In genomic region chr1:19288324-19289241, GRCh38 we compare ENCODE assay signal across 8 cellular contexts. TPM values are rescaled to one million over a fixed set of nuclear protein-coding genes. Genes with fewer than 3 reads are reported as not detected.
A peak's percentile ranks its signal among the peaks of the same experiment; 100 is the strongest.
DNase-seq lines count a peak whose midpoint lies in the region; ATAC-seq, FAIRE-seq and TF ChIP-seq lines count a peak whose summit lies in the region.
"Not testable (repeated sequence)": the region's sequence is repeated elsewhere in the genome, so short reads cannot be mapped to it uniquely, and the experiment has no call there.

Gene AKR7A3 (minus strand): TSS chr1:19288770. CDS start chr1:19288709, 61 bp downstream.

- H3K4me1 Mint-ChIP-seq in Calu3 (ENCODE audit: low read depth, unreplicated experiment): peaks cover 22% of the 10 kb centered on the region
- not testable (repeated sequence) for H3K4me1 Mint-ChIP-seq in astrocyte (ENCODE audit: low read depth, unreplicated experiment)

- WGBS in lower leg skin, 2 donors: 15 to 21% methylated on average over 34 to 54 of the region's 82 CpGs

- H3K36me3 ChIP-seq in astrocyte (ENCODE audit: insufficient read depth, low read length); gastrocnemius medialis: not testable (repeated sequence)

- H3K9me3 Mint-ChIP-seq in Calu3 (ENCODE audit: low read depth, unreplicated experiment); astrocyte (ENCODE audit: unreplicated experiment): not testable (repeated sequence)

- H3K27ac Mint-ChIP-seq in Calu3 (ENCODE audit: unreplicated experiment); astrocyte (ENCODE audit: unreplicated experiment): not testable (repeated sequence)

- FAIRE-seq in astrocyte (lab: Jason Lieb, UNC): not testable (repeated sequence)

- peak; percentile 49 for DNase-seq in Calu3
- DNase-seq in NCI-H82 (lab: John Stamatoyannopoulos, UW): peak; percentile 42
- DNase-seq in activated CD4-positive, alpha-beta T cell treated with anti-CD3 and anti-CD28 coated beads, Interleukin-2, amount 50 U/mL, for 4 hours: peak; percentile 44 to 50
- peak; percentile 4 for DNase-seq in astrocyte (ENCODE audit: low read depth)
- peak; percentile 16 for DNase-seq in fibroblast of pulmonary artery (ENCODE audit: low read depth)
- DNase-seq in lower leg skin (ENCODE audit: low spot score in 2 of 2): peak; percentile 35 to 91
- peak in 1 of 2 donors; percentile 30 for DNase-seq in gastrocnemius medialis
- peak in 33 of 49 donors; percentile 5 to 60 (median 30) for DNase-seq in substantia nigra (lab: John Stamatoyannopoulos, UW)

- H3K4me3 Mint-ChIP-seq in Calu3 (ENCODE audit: low read depth, unreplicated experiment): peak within 1 kb of the TSS; percentile 65
- not testable (repeated sequence) for H3K4me3 Mint-ChIP-seq in astrocyte (ENCODE audit: unreplicated experiment)

- not testable (repeated sequence) for TF ChIP-seq POLR2A in lower leg skin (IDR thresholded peaks at IDR 0.05); gastrocnemius medialis (IDR thresholded peaks at IDR 0.05)

- CTCF ChIA-PET in Calu3 (lab: Charles Lee): interaction anchor here (1.0 kb wide), 1 partner anchor 16 kb away, joined by 4 read pairs; no protein-coding TSS in a partner anchor

- not testable (repeated sequence) for H3K27me3 Mint-ChIP-seq in Calu3 (ENCODE audit: unreplicated experiment)
- H3K27me3 Mint-ChIP-seq in astrocyte (ENCODE audit: low read depth, unreplicated experiment): peaks cover 19% of the 10 kb centered on the region

- H3K4me1 ChIP-seq in astrocyte (ENCODE audit: insufficient read depth, low read length); gastrocnemius medialis: not testable (repeated sequence)

- not testable (repeated sequence) for TF ChIP-seq CTCF in Calu3 (IDR thresholded peaks at IDR 0.05; ENCODE audit: unreplicated experiment); astrocyte (IDR thresholded peaks at IDR 0.05; ENCODE audit: insufficient read depth, low read depth, low read length); fibroblast of pulmonary artery (IDR thresholded peaks at IDR 0.05; ENCODE audit: low read length, missing control alignments); lower leg skin (IDR thresholded peaks at IDR 0.05); gastrocnemius medialis (IDR thresholded peaks at IDR 0.05 in 4 of 5, conservative IDR thresholded peaks at IDR 0.05 in 1 of 5)

- peak within 1 kb of the TSS; percentile 84 for H2AFZ ChIP-seq in astrocyte (ENCODE audit: low read depth, low read length)

- H3K79me2 ChIP-seq in astrocyte (ENCODE audit: insufficient read depth, low read length): not testable (repeated sequence)

- H3K9me3 ChIP-seq in astrocyte (ENCODE audit: insufficient read depth, low read depth, low read length); gastrocnemius medialis: not testable (repeated sequence)

- H4K20me1 ChIP-seq in astrocyte (ENCODE audit: insufficient read depth, low read length): not testable (repeated sequence)

- H3K36me3 Mint-ChIP-seq in Calu3 (ENCODE audit: insufficient read depth, unreplicated experiment); astrocyte (ENCODE audit: low read depth, unreplicated experiment): not testable (repeated sequence)

- intact Hi-C loops in Calu3 (cut with micrococcal nuclease; ENCODE audit: unreplicated experiment); lower leg skin (cut with DNase I; ENCODE audit: low total_unique reads); gastrocnemius medialis (cut with DNase I; ENCODE audit: low total_unique reads): not testable (repeated sequence)

- not testable (repeated sequence) for H3K9ac ChIP-seq in astrocyte (ENCODE audit: low read length)

- ATAC-seq in gastrocnemius medialis: peak; percentile 67 to 81

- in situ Hi-C loops in gastrocnemius medialis (cut with MboI; ENCODE audit: low sequenced_read_pairs in 4 of 4): not testable (repeated sequence)

- not testable (repeated sequence) for H3K27ac ChIP-seq in astrocyte (ENCODE audit: low read depth, low read length); substantia nigra (ENCODE audit: low read depth, low read length, poor library complexity, severe bottlenecking)
- peak within 1 kb of the TSS in 1 of 4 donors; percentile 10 for H3K27ac ChIP-seq in gastrocnemius medialis

- not testable (repeated sequence) for BruUV-seq in Calu3 (replicated peaks; lab: Mats Ljungman, UMichigan)

- peak within 1 kb of the TSS; percentile 57 for H3K4me3 ChIP-seq in astrocyte (ENCODE audit: insufficient read depth, low read depth, low read length)
- peak within 1 kb of the TSS; percentile 46 for H3K4me3 ChIP-seq in fibroblast of pulmonary artery (replicated peaks; ENCODE audit: low read depth, low read length)
- peak within 1 kb of the TSS; percentile 32 for H3K4me3 ChIP-seq in lower leg skin (ENCODE audit: low read depth, poor library complexity, severe bottlenecking)
- peak within 1 kb of the TSS; percentile 44 to 67 (median 54) for H3K4me3 ChIP-seq in gastrocnemius medialis

- H3K27me3 ChIP-seq in astrocyte (ENCODE audit: insufficient read depth, low read length); gastrocnemius medialis: not testable (repeated sequence)

- peak within 1 kb of the TSS; percentile 95 for H3K4me2 ChIP-seq in astrocyte (ENCODE audit: low read length)

RNA-seq across cellular contexts. Expression of gene AKR7A3, which starts in this region (rescaled TPM):
- total RNA-seq in Calu3 (2022) (1.7 and 2.2 TPM in 2 replicates), astrocyte (0.20 and 0.55 TPM in 2 replicates), lower leg skin (1 to 10 TPM in 3 of 4 donors, under 1 TPM in 1; 0.84 to 2.4 (median 1.6) TPM), gastrocnemius medialis (under 1 TPM; 0.17 to 0.61 (median 0.32) TPM)

Comparison
In these comparisons a context has a peak if more than half of its experiments do, and no peak if none do; other contexts are left out.
1. Peak in DNase-seq, H3K4me3 ChIP-seq and H3K4me2 ChIP-seq in astrocyte; RNA of the gene not detected or under 1 TPM.
2. Peak in ATAC-seq and H3K4me3 ChIP-seq in gastrocnemius medialis; RNA of the gene not detected or under 1 TPM.